12 cellular contexts compared by ENCODE assay signal in genomic region chr22:47411006-47411405, GRCh38.
DNase-seq lines count a peak whose midpoint lies in the region; ATAC-seq and TF ChIP-seq lines count a peak whose summit lies in the region.
"Had no signal": no experiment of that assay in that cellular context is flagged by ENCODE, and none has a peak within 500 bp of the region (broad histone marks: within the 10 kb centered on the region; RNA-seq: fewer than 3 reads in every experiment).

No MANE protein-coding gene starts in this region.

- no peaks in the 10 kb centered on the region for H3K4me1 Mint-ChIP-seq in osteocyte (ENCODE audit: unreplicated experiment)

- no peak for ATAC-seq in GM18870 (IDR thresholded peaks at IDR 0.05; ENCODE audit: unreplicated experiment)

- no peaks in the 10 kb centered on the region for H3K36me3 Mint-ChIP-seq in osteocyte (ENCODE audit: unreplicated experiment)

- no peak overlapping the region for H3K27ac Mint-ChIP-seq in osteocyte (ENCODE audit: unreplicated experiment)
- H3K27ac Mint-ChIP-seq: CD4-positive, alpha-beta T cell had no signal

- TF ChIP-seq CTCF in osteocyte (IDR thresholded peaks at IDR 0.05) = no peak

- no peaks in the 10 kb centered on the region for H3K27me3 Mint-ChIP-seq in osteocyte (ENCODE audit: unreplicated experiment)

- H3K9me3 Mint-ChIP-seq in osteocyte (ENCODE audit: unreplicated experiment) = peaks cover 40% of the 10 kb centered on the region
- H3K9me3 Mint-ChIP-seq: CD4-positive, alpha-beta T cell had no signal

- peak; percentile 5 for DNase-seq in activated effector memory CD4-positive, alpha-beta T cell treated with anti-CD3 and anti-CD28 coated beads, Interleukin-2, amount 50 U/mL, for 16 hours
- no peak for DNase-seq in activated effector memory CD4-positive, alpha-beta T cell treated with Interleukin-2 at 50 U/mL for 16 hours
- DNase-seq in islet precursor cell (peak; percentile 18), osteocyte (ENCODE audit: extremely low spot score, unreplicated experiment) (peak; percentile 78), NCI-H748 (lab: John Stamatoyannopoulos, UW; ENCODE audit: unreplicated experiment) (no peak), NCI-H2196 treated with DMSO at 0.1 percent for 48 hours (lab: John Stamatoyannopoulos, UW; ENCODE audit: unreplicated experiment) (no peak)
- DNase-seq: AML-193; CD4-positive, alpha-beta T cell; DMS79 treated with DMSO at 0.1 percent for 48 hours; GF-D8; GM23248 had no signal

- no peak overlapping the region for H3K4me3 Mint-ChIP-seq in osteocyte (ENCODE audit: unreplicated experiment)
- H3K4me3 Mint-ChIP-seq: CD4-positive, alpha-beta T cell had no signal

Comparison
In these comparisons a context has a peak if more than half of its experiments do, and no peak if none do; other contexts are left out.
1. DNase-seq: peak in activated effector memory CD4-positive, alpha-beta T cell treated with anti-CD3 and anti-CD28 coated beads, Interleukin-2, amount 50 U/mL, for 16 hours (single experiment), islet precursor cell (single experiment) and osteocyte (single experiment); none in activated effector memory CD4-positive, alpha-beta T cell treated with Interleukin-2 at 50 U/mL for 16 hours (single experiment), NCI-H748 (single experiment) and NCI-H2196 treated with DMSO at 0.1 percent for 48 hours (single experiment).